Comparison of ENCODE assay signal across 14 cellular contexts in genomic region chr12:54196396-54196795, GRCh38. TPM values are rescaled to one million over a fixed set of nuclear protein-coding genes. Genes with fewer than 3 reads are reported as not detected.
DNase-seq lines count a peak whose midpoint lies in the region; ATAC-seq and TF ChIP-seq lines count a peak whose summit lies in the region.
"Had no signal": no experiment of that assay in that cellular context is flagged by ENCODE, and none has a peak within 500 bp of the region (broad histone marks: within the 10 kb centered on the region; RNA-seq: fewer than 3 reads in every experiment).

No MANE protein-coding gene starts in this region.

- peaks cover 2% of the 10 kb centered on the region for H3K4me1 ChIP-seq in IMR-90 (ENCODE audit: control insufficient read depth, insufficient read depth, low read length)
- H3K4me1 ChIP-seq in OCI-LY1 (ENCODE audit: insufficient read depth, low read length, severe bottlenecking) = peaks cover 25% of the 10 kb centered on the region
- peaks cover 34% of the 10 kb centered on the region for H3K4me1 ChIP-seq in skeletal muscle satellite cell (ENCODE audit: control insufficient read depth, insufficient read depth, low read length)
- H3K4me1 ChIP-seq: parathyroid adenoma had no signal

- no peak for TF ChIP-seq RAD21 in IMR-90 (IDR thresholded peaks at IDR 0.05; ENCODE audit: low read length)

- H4K20me1 ChIP-seq in IMR-90 (ENCODE audit: insufficient read depth, low read length) (no peaks in the 10 kb centered on the region), OCI-LY1 (ENCODE audit: insufficient read depth, low read length) (no peaks in the 10 kb centered on the region)

- DNase-seq in IMR-90 = no peak
- peak; percentile 47 for DNase-seq in iris pigment epithelial cell (ENCODE audit: low read depth)
- no peak for DNase-seq in WTC11 (ENCODE audit: low spot score)
- DNase-seq in stimulated activated CD4-positive, alpha-beta T cell treated with anti-CD3 and anti-CD28 coated beads, Interleukin-4, amount 100 ng/mL, for 1 hour = no peak
- DNase-seq: activated gamma-delta T cell, left cardiac atrium, NCI-H774, T-helper 17 cell had no signal

- H3F3A ChIP-seq in OCI-LY1 (ENCODE audit: insufficient read depth, low read length) = no peaks in the 10 kb centered on the region

- no CpG with 5 or more reads among the region's 5 CpGs for WGBS in IMR-90 (ENCODE audit: extremely low coverage in 2 of 2, insufficient read length in 1 of 2), 2 experiments

- H3K4me3 Mint-ChIP-seq in WTC11 = no peak overlapping the region

- H2AFZ ChIP-seq in IMR-90 (replicated peaks; ENCODE audit: low read length, poor library complexity) = no peak overlapping the region
- no peak overlapping the region for H2AFZ ChIP-seq in OCI-LY1 (ENCODE audit: low read length)
- H2AFZ ChIP-seq: parathyroid adenoma had no signal

- H3K4me3 ChIP-seq in IMR-90 (ENCODE audit: insufficient read depth, low read depth, low read length) (no peak overlapping the region), OCI-LY1 (ENCODE audit: low read depth, low read length, poor library complexity, severe bottlenecking) (peak overlapping the region; percentile 37), skeletal muscle satellite cell (ENCODE audit: low read length) (no peak overlapping the region)
- H3K4me3 ChIP-seq: smooth muscle cell, tibial nerve had no signal

- dilution Hi-C loops in IMR-90 (cut with HindIII; ENCODE audit: low sequenced_read_pairs, unreplicated experiment) = no loop called here

- H3K79me1 ChIP-seq in IMR-90 (ENCODE audit: low read depth in 1 of 2, low read length in 2 of 2) = no peaks in the 10 kb centered on the region

- no peak overlapping the region for H3K27ac Mint-ChIP-seq in WTC11
- H3K27ac Mint-ChIP-seq: T-helper 17 cell had no signal

- no peak overlapping the region for H2BK5ac ChIP-seq in IMR-90 (ENCODE audit: low read depth, low read length, poor library complexity, severe bottlenecking)

- 0 out of 4 replicates have a peak overlapping the region, but pooled peaks of 1 of the 2 experiments have one; percentile 28 for H4K8ac ChIP-seq in IMR-90 (ENCODE audit: low read depth in 2 of 2, low read length in 2 of 2)

- peak overlapping the region; percentile 1; the same call in 1 of the 2 replicates for H2AK5ac ChIP-seq in IMR-90 (ENCODE audit: low read depth, low read length)

- no TSS peak for BruUV-seq in IMR-90 (replicated peaks; lab: Mats Ljungman, UMichigan)

- H3K9me2 ChIP-seq in OCI-LY1 (ENCODE audit: low read depth, low read length) = no peaks in the 10 kb centered on the region

- H3K4me2 ChIP-seq in IMR-90 (ENCODE audit: low read depth, low read length) = no peak overlapping the region
- H3K4me2 ChIP-seq in OCI-LY1 (ENCODE audit: low read length) = peak overlapping the region; percentile 37; the same call in 1 of the 2 replicates
- H3K4me2 ChIP-seq in skeletal muscle satellite cell (ENCODE audit: low read length) = peak overlapping the region; percentile 68
- H3K4me2 ChIP-seq: smooth muscle cell had no signal

- peaks cover 22% of the 10 kb centered on the region for H3K4me1 Mint-ChIP-seq in WTC11

- H3K4ac ChIP-seq in IMR-90 (ENCODE audit: low read depth, low read length) = no peak overlapping the region

- H2BK15ac ChIP-seq in IMR-90 (ENCODE audit: low read depth, low read length) = no peak overlapping the region

- H3K9me1 ChIP-seq in IMR-90 (ENCODE audit: insufficient read depth, low read length) = no peaks in the 10 kb centered on the region; the same call in 1 of the 2 replicates

- H3K23ac ChIP-seq in IMR-90 (ENCODE audit: low read depth, low read length) = no peak overlapping the region; the same call in 1 of the 2 replicates

- no peak overlapping the region for H4K91ac ChIP-seq in IMR-90 (ENCODE audit: insufficient read depth, low read depth, low read length)

- H2BK120ac ChIP-seq in IMR-90 (ENCODE audit: low read depth, low read length) = no peak overlapping the region

- H3K9me3 ChIP-seq in IMR-90 (ENCODE audit: control insufficient read depth, insufficient read depth, low read length) (no peaks in the 10 kb centered on the region), OCI-LY1 (ENCODE audit: low read length) (no peaks in the 10 kb centered on the region), skeletal muscle satellite cell (replicated peaks; ENCODE audit: low read length) (no peaks in the 10 kb centered on the region)
- H3K9me3 ChIP-seq: tibial nerve had no signal

- no peak overlapping the region for H3K56ac ChIP-seq in IMR-90 (ENCODE audit: extremely low read depth, insufficient read depth, low read length)

- H3K27me3 ChIP-seq in IMR-90 (ENCODE audit: control insufficient read depth, insufficient read depth, low read length) (peaks cover 26% of the 10 kb centered on the region), OCI-LY1 (ENCODE audit: insufficient read depth, low read length) (peaks cover 7% of the 10 kb centered on the region; the same call in 1 of the 2 replicates), skeletal muscle satellite cell (ENCODE audit: control insufficient read depth, insufficient read depth, low read length) (no peaks in the 10 kb centered on the region)

- H4K5ac ChIP-seq in IMR-90 (ENCODE audit: low read depth, low read length) = no peak overlapping the region

- intact Hi-C loops in IMR-90 (cut with micrococcal nuclease) = no loop called here

- H2AK9ac ChIP-seq in IMR-90 (replicated peaks; ENCODE audit: low read depth, low read length, poor library complexity) = no peak overlapping the region

- H3K36me3 ChIP-seq in IMR-90 (ENCODE audit: control insufficient read depth, insufficient read depth, low read length) (no peaks in the 10 kb centered on the region), OCI-LY1 (ENCODE audit: insufficient read depth, low read length) (no peaks in the 10 kb centered on the region), skeletal muscle satellite cell (ENCODE audit: insufficient read depth, low read length) (no peaks in the 10 kb centered on the region)
- H3K36me3 ChIP-seq: tibial nerve had no signal

- H2BK20ac ChIP-seq in IMR-90 (ENCODE audit: low read depth, low read length) = no peak overlapping the region; the same call in 1 of the 2 replicates

- no peaks in the 10 kb centered on the region for H3K9me3 Mint-ChIP-seq in WTC11

- no peak overlapping the region for H3K18ac ChIP-seq in IMR-90 (ENCODE audit: low read depth, low read length)

- H3K27ac ChIP-seq in IMR-90 (ENCODE audit: insufficient read depth, low read length) (no peak overlapping the region), OCI-LY1 (ENCODE audit: low read depth, low read length, poor library complexity, severe bottlenecking) (no peak overlapping the region)
- H3K27ac ChIP-seq: parathyroid adenoma, tibial nerve had no signal

- CTCF ChIA-PET in IMR-90 (lab: Yijun Ruan, JAX) (interaction anchor here (1.6 kb wide), 1 partner anchor 191 kb away, joined by 3 read pairs; no protein-coding TSS in a partner anchor), WTC11 (lab: Charles Lee) (interaction anchor here (0.6 to 7.2 kb wide), 6 partner anchors 12 to 191 kb away, joined by 3 to 149 read pairs (median 10); partner anchors contain the start of genes HOXC5 and HOXC6)

- no peak for ATAC-seq in IMR-90 (ENCODE audit: low read depth)
- no peak for ATAC-seq in WTC11
- no peak for ATAC-seq in HG02938 (IDR thresholded peaks at IDR 0.05; ENCODE audit: unreplicated experiment)
- ATAC-seq: T-helper 17 cell had no signal

- no peak overlapping the region for H3K9ac ChIP-seq in IMR-90 (ENCODE audit: low read depth, low read length)
- no peak overlapping the region for H3K9ac ChIP-seq in OCI-LY1 (ENCODE audit: low read length)
- H3K9ac ChIP-seq in skeletal muscle satellite cell (ENCODE audit: low read depth, low read length) = peak overlapping the region; percentile 52
- H3K9ac ChIP-seq: parathyroid adenoma had no signal

- in situ Hi-C loops in IMR-90 (cut with MboI; ENCODE audit: low sequenced_read_pairs) = loop anchor here (10.0 kb wide), 1 partner anchor 492 kb away; no protein-coding TSS in a partner anchor

- H3K36me3 Mint-ChIP-seq in WTC11 = no peaks in the 10 kb centered on the region

- peaks cover 98% of the 10 kb centered on the region for H3K27me3 Mint-ChIP-seq in WTC11 (ENCODE audit: low read depth)

- no peaks in the 10 kb centered on the region for H3K79me2 ChIP-seq in OCI-LY1 (ENCODE audit: insufficient read depth, low read length)
- H3K79me2 ChIP-seq: parathyroid adenoma had no signal

- H3K14ac ChIP-seq in IMR-90 (replicated peaks; ENCODE audit: low read depth, low read length) = no peak overlapping the region

- TF ChIP-seq POLR2A in IMR-90 (IDR thresholded peaks at IDR 0.05; ENCODE audit: low read depth, low read length) = no peak

- TF ChIP-seq CTCF in IMR-90 (conservative IDR thresholded peaks at IDR 0.05; ENCODE audit: low read depth, low read length) = no peak
- TF ChIP-seq CTCF in OCI-LY1 (IDR thresholded peaks at IDR 0.05; ENCODE audit: low read length) = no peak
- no peak for TF ChIP-seq CTCF in WTC11 (IDR thresholded peaks at IDR 0.05)

- POLR2A ChIA-PET in IMR-90 (lab: Charles Lee; ENCODE audit: unreplicated experiment) = no interaction called here
- POLR2A ChIA-PET in WTC11 (lab: Charles Lee) = interaction anchor here (1.3 kb wide), 1 partner anchor 164 kb away, joined by 4 read pairs; the partner anchor contains the start of gene HOXC5

TF ChIP-seq in IMR-90, 13 proteins besides CTCF, POLR2A, EP300 and RAD21 (continues in another document):
- no peak for TF ChIP-seq MXI1 (IDR thresholded peaks at IDR 0.05; ENCODE audit: borderline replicate concordance, low read depth, low read length)
- TF ChIP-seq RFX5 (IDR thresholded peaks at IDR 0.05; ENCODE audit: low read depth, low read length) = no peak
- no peak for TF ChIP-seq RCOR1 (IDR thresholded peaks at IDR 0.05; ENCODE audit: insufficient replicate concordance, low read length)
- TF ChIP-seq SMC3 (IDR thresholded peaks at IDR 0.05; ENCODE audit: low read depth, low read length) = no peak
- TF ChIP-seq NFE2L2 (IDR thresholded peaks at IDR 0.05; ENCODE audit: low read depth, low read length) = no peak
- no peak for TF ChIP-seq CHD1 (IDR thresholded peaks at IDR 0.05; ENCODE audit: low read depth, low read length)

TF ChIP-seq in WTC11, 78 proteins besides CTCF, POLR2A, EP300 and RAD21 (continues in another document):
- TF ChIP-seq USF2 (CRISPR knock-in tag; IDR thresholded peaks at IDR 0.05) = no peak
- no peak for TF ChIP-seq JAZF1 (CRISPR knock-in tag; IDR thresholded peaks at IDR 0.05)

RNA-seq across cellular contexts. Expression of gene SMUG1, which starts 7.6 kb away (rescaled TPM):
- total RNA-seq in IMR-90 (2012; rRNA removed) (25.8 and 45.2 TPM in 2 replicates), WTC11 (2021) (19.2 to 27.5 TPM (median 26.3 TPM) in 3 replicates)
- polyA plus RNA-seq in IMR-90 (2012; rRNA removed) = 36.3 and 37.3 TPM in 2 replicates
- 26.8 and 48.8 TPM in 2 replicates for polyA plus RNA-seq in IMR-90 (2012; cell fraction: cytosol; rRNA removed)
- 36.2 and 50.9 TPM in 2 replicates for polyA plus RNA-seq in IMR-90 (2012; cell fraction: nucleus; rRNA removed; ENCODE audit: low replicate concordance)
- 27.7 and 30.2 TPM in 2 replicates for total RNA-seq in skeletal muscle satellite cell (2012; rRNA removed)
